In the genomic region with DNA sequence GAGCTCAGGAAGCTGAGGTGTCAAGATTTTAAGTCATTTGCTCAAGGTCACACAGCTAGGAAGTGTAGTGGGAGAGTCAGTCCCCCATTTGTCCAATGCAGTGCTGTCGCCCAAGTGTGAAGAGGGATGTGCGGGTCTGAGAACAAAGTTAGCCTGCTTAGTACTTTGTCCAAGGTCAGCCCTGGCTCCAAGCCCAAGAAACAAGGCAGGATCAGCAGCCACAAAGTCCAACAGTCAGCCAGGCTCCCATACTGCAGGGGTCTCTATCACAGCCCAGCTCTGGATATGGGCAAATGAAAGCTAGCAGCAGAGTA, we compare ENCODE assay signal across 19 cellular contexts.
DNase-seq lines count a peak whose midpoint lies in the region; ATAC-seq and TF ChIP-seq lines count a peak whose summit lies in the region.
"Had no signal": no experiment of that assay in that cellular context is flagged by ENCODE, and none has a peak within 500 bp of the region (broad histone marks: within the 10 kb centered on the region; RNA-seq: fewer than 3 reads in every experiment).

No MANE protein-coding gene starts in this region.

- H3K27ac ChIP-seq in VCaP: peak overlapping the region; percentile 88
- H3K27ac ChIP-seq in esophagus (ENCODE audit: low read depth in 2 of 2, low read length in 1 of 2): peak overlapping the region; percentile 81 to 94
- no peak overlapping the region for H3K27ac ChIP-seq in neural progenitor cell
- no peak overlapping the region for H3K27ac ChIP-seq in aorta (ENCODE audit: low read depth in 1 of 2, low read length in 2 of 2)
- H3K27ac ChIP-seq: ascending aorta had no signal

- H3K36me3 ChIP-seq in esophagus (ENCODE audit: control insufficient read depth in 2 of 2, insufficient read depth in 2 of 2, low read length in 1 of 2): no peaks in the 10 kb centered on the region
- no peaks in the 10 kb centered on the region for H3K36me3 ChIP-seq in neural progenitor cell
- H3K36me3 ChIP-seq in aorta (ENCODE audit: control insufficient read depth in 1 of 2, insufficient read depth in 2 of 2, low read length in 1 of 2): no peaks in the 10 kb centered on the region
- H3K36me3 ChIP-seq: ascending aorta had no signal

- no peaks in the 10 kb centered on the region for H3K79me2 ChIP-seq in neural progenitor cell (ENCODE audit: low read depth)

- H3K9me3 ChIP-seq in esophagus (ENCODE audit: control insufficient read depth in 2 of 2, insufficient read depth in 1 of 2, low read depth in 1 of 2, low read length in 1 of 2) (no peaks in the 10 kb centered on the region), neural progenitor cell (ENCODE audit: low read depth) (no peaks in the 10 kb centered on the region), aorta (ENCODE audit: control insufficient read depth, low read length) (no peaks in the 10 kb centered on the region)
- H3K9me3 ChIP-seq: ascending aorta had no signal

- H3K27me3 ChIP-seq in esophagus (ENCODE audit: control insufficient read depth in 1 of 2, insufficient read depth in 2 of 2, low read length in 2 of 2) (no peaks in the 10 kb centered on the region), neural progenitor cell (no peaks in the 10 kb centered on the region), aorta (ENCODE audit: control insufficient read depth in 1 of 2, insufficient read depth in 2 of 2, low read length in 1 of 2) (no peaks in the 10 kb centered on the region)
- H3K27me3 ChIP-seq: ascending aorta had no signal

- ATAC-seq in aorta (ENCODE audit: low FRiP score) (peak; percentile 52), GM18870 (IDR thresholded peaks at IDR 0.05; ENCODE audit: unreplicated experiment) (no peak)

- H4K20me1 ChIP-seq in neural progenitor cell (ENCODE audit: low read depth): no peaks in the 10 kb centered on the region

- peaks cover 3% of the 10 kb centered on the region for H3F3A ChIP-seq in neural progenitor cell (ENCODE audit: low read depth)

- H3K4me2 ChIP-seq in neural progenitor cell: no peak overlapping the region

- peaks cover 12% of the 10 kb centered on the region for H3K4me1 Mint-ChIP-seq in neural progenitor cell

- H3K27ac Mint-ChIP-seq in neural progenitor cell: peak overlapping the region; percentile 54
- H3K27ac Mint-ChIP-seq: activated CD4-positive, alpha-beta memory T cell treated with anti-CD3 and anti-CD28 coated beads for 36 hours; T-helper 1 cell treated with Interleukin-12 subunit alpha and Interleukin-12 subunit beta and Interleukin-4 antibody, amounts not matched to agents 30 μg/mL and 1 μg/mL, for 36 hours had no signal

- H3K4me1 ChIP-seq in esophagus (ENCODE audit: control insufficient read depth in 2 of 2, insufficient read depth in 2 of 2, low read length in 1 of 2): peaks cover 0 to 7% of the 10 kb centered on the region in 2 donors
- peaks cover 7% of the 10 kb centered on the region for H3K4me1 ChIP-seq in neural progenitor cell
- no peaks in the 10 kb centered on the region for H3K4me1 ChIP-seq in aorta (ENCODE audit: control insufficient read depth in 1 of 2, insufficient read depth in 2 of 2, low read length in 2 of 2)
- H3K4me1 ChIP-seq: ascending aorta had no signal

- H3K27me3 Mint-ChIP-seq in neural progenitor cell (ENCODE audit: insufficient read depth, low read depth): peaks cover 4% of the 10 kb centered on the region
- H3K27me3 Mint-ChIP-seq: activated CD4-positive, alpha-beta memory T cell treated with anti-CD3 and anti-CD28 coated beads for 36 hours had no signal

- H3K4me3 ChIP-seq in esophagus (ENCODE audit: low read depth in 1 of 2, low read length in 2 of 2): no peak overlapping the region
- no peak overlapping the region for H3K4me3 ChIP-seq in neural progenitor cell
- no peak overlapping the region for H3K4me3 ChIP-seq in aorta (ENCODE audit: low read length in 2 of 2)
- H3K4me3 ChIP-seq: ascending aorta had no signal

- H3K4me3 Mint-ChIP-seq in neural progenitor cell: no peak overlapping the region
- H3K4me3 Mint-ChIP-seq: activated CD4-positive, alpha-beta memory T cell treated with anti-CD3 and anti-CD28 coated beads for 36 hours; neural crest cell; T-helper 1 cell treated with Interleukin-12 subunit alpha and Interleukin-12 subunit beta and Interleukin-4 antibody, amounts not matched to agents 30 μg/mL and 1 μg/mL, for 36 hours had no signal

- intact Hi-C loops in aorta (cut with DNase I): loop anchor here in 1 of 2 donors (5.0 kb wide), 1 partner anchor 377 kb away; no protein-coding TSS in a partner anchor

- no peak for DNase-seq in neural progenitor cell (ENCODE audit: low spot score)
- no peak for DNase-seq in aorta
- no peak for DNase-seq in NK-92 (lab: John Stamatoyannopoulos, UW; ENCODE audit: unreplicated experiment)
- DNase-seq in stimulated activated naive CD4-positive, alpha-beta T cell treated with Interleukin-2 at 50 U/mL for 16 hours (lab: John Stamatoyannopoulos, UW): no peak
- DNase-seq: activated CD4-positive, alpha-beta memory T cell treated with anti-CD3 and anti-CD28 coated beads for 36 hours; activated naive CD4-positive, alpha-beta T cell treated with Interleukin-2 at 50 U/mL for 16 hours; activated T-cell treated with anti-CD3 and anti-CD28 coated beads, Interleukin-2, amount 50 U/mL, for 1 hour; AML-193; foreskin fibroblast; Karpas-422; kidney; NCI-H1092 treated with DMSO at 0.1 percent for 48 hours; NCI-H524 treated with DMSO at 0.1 percent for 48 hours had no signal

- no peak overlapping the region for H3K9ac ChIP-seq in neural progenitor cell

- no peaks in the 10 kb centered on the region for H3K9me3 Mint-ChIP-seq in neural progenitor cell
- H3K9me3 Mint-ChIP-seq: activated CD4-positive, alpha-beta memory T cell treated with anti-CD3 and anti-CD28 coated beads for 36 hours; neural crest cell; T-helper 1 cell treated with Interleukin-12 subunit alpha and Interleukin-12 subunit beta and Interleukin-4 antibody, amounts not matched to agents 30 μg/mL and 1 μg/mL, for 36 hours had no signal

- no peak for TF ChIP-seq CTCF in VCaP (conservative IDR thresholded peaks at IDR 0.05)
- no peak for TF ChIP-seq CTCF in neural progenitor cell (IDR thresholded peaks at IDR 0.05)

- H2AFZ ChIP-seq in neural progenitor cell (replicated peaks): peak overlapping the region; percentile 39

- H3K36me3 Mint-ChIP-seq in neural progenitor cell: no peaks in the 10 kb centered on the region
- H3K36me3 Mint-ChIP-seq: activated CD4-positive, alpha-beta memory T cell treated with anti-CD3 and anti-CD28 coated beads for 36 hours had no signal

- WGBS in esophagus, 2 donors: 82 to 84% methylated on average over 2 of the region's 2 CpGs
- WGBS in aorta, 2 donors: 65 to 84% methylated on average over 2 of the region's 2 CpGs

Comparison
In these comparisons a context has a peak if more than half of its experiments do, and no peak if none do; other contexts are left out.
1. H3K27ac ChIP-seq: peak in VCaP (single experiment) and esophagus (2 of 2); none in neural progenitor cell (single experiment) and aorta (0 of 2).